ENCODE assay signal across 17 cellular contexts in the genomic region with DNA sequence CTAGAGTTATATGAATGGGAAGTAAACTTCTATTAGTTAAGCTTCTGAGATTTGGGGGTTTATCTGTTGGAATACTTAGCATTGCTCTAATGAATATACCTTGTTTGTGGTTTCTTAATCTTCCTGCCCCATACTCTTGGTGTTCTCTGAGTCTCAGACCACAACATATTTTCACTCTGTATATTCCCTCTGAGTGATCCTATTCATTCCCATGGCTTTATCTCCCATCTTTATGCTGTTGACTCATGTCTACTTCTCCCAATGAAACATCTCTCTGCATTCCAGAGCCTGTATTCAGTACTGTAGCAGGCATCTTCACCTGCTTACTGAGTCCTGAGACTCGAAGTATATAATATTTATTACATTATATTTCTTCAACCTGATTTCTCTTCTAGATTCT.
DNase-seq lines count a peak whose midpoint lies in the region; TF ChIP-seq lines count a peak whose summit lies in the region.
"Had no signal": no experiment of that assay in that cellular context is flagged by ENCODE, and none has a peak within 500 bp of the region (broad histone marks: within the 10 kb centered on the region; RNA-seq: fewer than 3 reads in every experiment).

No MANE protein-coding gene starts in this region.

- intact Hi-C loops in cardiac septum (cut with DNase I) = no loop called here

- no peak for TF ChIP-seq CTCF in fibroblast of villous mesenchyme (IDR thresholded peaks at IDR 0.05; ENCODE audit: insufficient read depth, low read depth, low read length)

- H3K4me3 ChIP-seq in fibroblast of villous mesenchyme (ENCODE audit: low read depth, low read length) = no peak overlapping the region
- H3K4me3 ChIP-seq: GM12878, GM23248, K562, SJCRH30 had no signal

- DNase-seq in HS-5 (ENCODE audit: low read depth) = peak; percentile 24
- peak; percentile 10 for DNase-seq in T1000 (lab: John Stamatoyannopoulos, UW)
- peak; percentile 11 for DNase-seq in fibroblast of villous mesenchyme (ENCODE audit: low read depth)
- no peak for DNase-seq in NK-92 treated with Interleukin-12 subunit alpha and Interleukin-12 subunit beta, amount 100 ng/mL, for 24 hours (lab: John Stamatoyannopoulos, UW)
- no peak for DNase-seq in activated T-cell treated with anti-CD3 and anti-CD28 coated beads, Interleukin-2, amount 50 U/mL, for 48 hours
- no peak for DNase-seq in UCSD-AML1 (lab: John Stamatoyannopoulos, UW; ENCODE audit: unreplicated experiment)
- DNase-seq in cardiac septum (ENCODE audit: low spot score) = no peak
- DNase-seq: AML-193, GM23248, HCEC 1CT, MV-4-11, NCI-H1930, NCI-H345, NCI-H524 treated with DMSO at 0.1 percent for 48 hours had no signal

Comparison
In these comparisons a context has a peak if more than half of its experiments do, and no peak if none do; other contexts are left out.
1. DNase-seq: peak in HS-5 (single experiment), T1000 (single experiment) and fibroblast of villous mesenchyme (single experiment); none in NK-92 treated with Interleukin-12 subunit alpha and Interleukin-12 subunit beta, amount 100 ng/mL, for 24 hours (single experiment), activated T-cell treated with anti-CD3 and anti-CD28 coated beads, Interleukin-2, amount 50 U/mL, for 48 hours (0 of 2), UCSD-AML1 (single experiment) and cardiac septum (single experiment).